In genomic region chr16:4892356-4893102, GRCh38 we compare ENCODE assay signal across 17 cellular contexts. TPM values are rescaled to one million over a fixed set of nuclear protein-coding genes. Genes with fewer than 3 reads are reported as not detected.
DNase-seq lines count a peak whose midpoint lies in the region; ATAC-seq and TF ChIP-seq lines count a peak whose summit lies in the region.
"Had no signal": no experiment of that assay in that cellular context is flagged by ENCODE, and none has a peak within 500 bp of the region (broad histone marks: within the 10 kb centered on the region; RNA-seq: fewer than 3 reads in every experiment).

No MANE protein-coding gene starts in this region.

- TF ChIP-seq POLR2A in erythroblast (IDR thresholded peaks at IDR 0.05; ENCODE audit: low read length), result no peak

- H4K20me1 ChIP-seq in OCI-LY7 (ENCODE audit: insufficient read depth, low read length), result no peaks in the 10 kb centered on the region

- H3K27me3 Mint-ChIP-seq in HFFc6 (ENCODE audit: insufficient read depth), result no peaks in the 10 kb centered on the region; the same call in none of the 2 replicates

- TF ChIP-seq CTCF in AG10803 (conservative IDR thresholded peaks at IDR 0.05; ENCODE audit: low read length) (no peak), HFFc6 (IDR thresholded peaks at IDR 0.05) (no peak), lung (IDR thresholded peaks at IDR 0.05; ENCODE audit: control extremely low read depth, extremely low read depth) (no peak), OCI-LY7 (conservative IDR thresholded peaks at IDR 0.05; ENCODE audit: low read length) (no peak)

- no peak overlapping the region for H3K4me3 Mint-ChIP-seq in HFFc6
- H3K4me3 Mint-ChIP-seq: activated T-helper 1 cell treated with anti-CD3 and anti-CD28 coated beads, Interleukin-12 subunit alpha, Interleukin-12 subunit beta, Interleukin-2, Interleukin-4 antibody, amounts not matched to agents 30 ng/mL and 10 ng/mL and 1 ng/mL, durations not matched to agents 14 hours and 24 hours and 36 hours; stimulated activated effector memory CD8-positive, alpha-beta T cell treated with anti-CD3 and anti-CD28 coated beads, Interleukin-12 subunit alpha, Interleukin-12 subunit beta, amount 100 ng/mL, for 72 hours; T-helper 1 cell treated with Interleukin-12 subunit alpha and Interleukin-12 subunit beta and Interleukin-4 antibody, amounts not matched to agents 30 μg/mL and 1 μg/mL, for 36 hours had no signal

- H3K4me3 ChIP-seq in AG10803 (ENCODE audit: low read length), result no peak overlapping the region
- H3K4me3 ChIP-seq in lung, result no peak overlapping the region
- no peak overlapping the region for H3K4me3 ChIP-seq in OCI-LY7 (ENCODE audit: low read depth, low read length, poor library complexity, severe bottlenecking)
- H3K4me3 ChIP-seq: BLaER1 treated with 17β-estradiol and CSF1 and Interleukin-3, amounts not matched to agents 10 nM and 100 nM had no signal

- no peak overlapping the region for H2AFZ ChIP-seq in OCI-LY7 (ENCODE audit: low read length)
- H2AFZ ChIP-seq: parathyroid adenoma had no signal

- intact Hi-C loops in OCI-LY7 (cut with micrococcal nuclease; ENCODE audit: unreplicated experiment), result no loop called here

- 50 to 51% methylated on average over 23 of the region's 23 CpGs for WGBS in lung, 2 donors

- peaks cover 0 to 2% of the 10 kb centered on the region in 2 donors for H3K9me3 ChIP-seq in lung (ENCODE audit: control insufficient read depth in 2 of 2, insufficient read depth in 1 of 2, low read length in 1 of 2)
- H3K9me3 ChIP-seq in OCI-LY7 (ENCODE audit: low read length), result no peaks in the 10 kb centered on the region
- H3K9me3 ChIP-seq: BLaER1 treated with 17β-estradiol and CSF1 and Interleukin-3, amounts not matched to agents 10 nM and 100 nM had no signal

- peaks cover 0 to 51% of the 10 kb centered on the region in 2 donors for H3K36me3 ChIP-seq in lung (ENCODE audit: control insufficient read depth in 2 of 2, insufficient read depth in 2 of 2, low read length in 2 of 2)
- no peaks in the 10 kb centered on the region for H3K36me3 ChIP-seq in OCI-LY7 (ENCODE audit: insufficient read depth, low read length)
- H3K36me3 ChIP-seq: brain microvascular endothelial cell had no signal

- CTCF ChIA-PET in OCI-LY7 (lab: Charles Lee; ENCODE audit: unreplicated experiment), result no interaction called here

- H3K4me1 ChIP-seq in lung (ENCODE audit: control insufficient read depth in 2 of 2, insufficient read depth in 2 of 2, low read length in 2 of 2) (no peaks in the 10 kb centered on the region), OCI-LY7 (ENCODE audit: insufficient read depth, low read length, poor library complexity, severe bottlenecking) (no peaks in the 10 kb centered on the region)
- H3K4me1 ChIP-seq: parathyroid adenoma had no signal

- ATAC-seq in lung (ENCODE audit: insufficient read depth, low FRiP score), result no peak
- ATAC-seq: stimulated activated effector memory CD8-positive, alpha-beta T cell treated with anti-CD3 and anti-CD28 coated beads, Interleukin-12 subunit alpha, Interleukin-12 subunit beta, amount 100 ng/mL, for 72 hours had no signal

- H3K36me3 Mint-ChIP-seq in HFFc6 (ENCODE audit: low read depth), result no peaks in the 10 kb centered on the region

- H3K4me2 ChIP-seq in OCI-LY7 (ENCODE audit: low read length), result no peak overlapping the region
- H3K4me2 ChIP-seq: BLaER1 treated with 17β-estradiol and CSF1 and Interleukin-3, amounts not matched to agents 10 nM and 100 nM had no signal

- H3K9me2 ChIP-seq in OCI-LY7 (ENCODE audit: insufficient read depth, low read length), result no peaks in the 10 kb centered on the region

- no peaks in the 10 kb centered on the region for H3K27me3 ChIP-seq in lung (ENCODE audit: control insufficient read depth, insufficient read depth)
- H3K27me3 ChIP-seq: BLaER1 treated with 17β-estradiol and CSF1 and Interleukin-3, amounts not matched to agents 10 nM and 100 nM; brain microvascular endothelial cell had no signal

- DNase-seq in AG10803 (ENCODE audit: low read depth) (peak; percentile 23), HFFc6 (peak; percentile 21), erythroblast (lab: John Stamatoyannopoulos, UW) (peak; percentile 21 to 24), lung (ENCODE audit: low spot score) (no peak), germinal center (ENCODE audit: low spot score) (no peak), OCI-LY7 (ENCODE audit: low spot score) (no peak), SKM-1 treated with dmso at 0.1 percent for 144 hours (lab: John Stamatoyannopoulos, UW; ENCODE audit: unreplicated experiment) (no peak)
- DNase-seq in effector CD4-positive, alpha-beta T cell, result no peak
- DNase-seq: activated CD4-positive, alpha-beta T cell treated with anti-CD3 and anti-CD28 coated beads, Interleukin-2, amount 50 U/mL, for 4 hours; brain microvascular endothelial cell; GF-D8; OCI-M1 had no signal

- H3K27ac ChIP-seq in lung (ENCODE audit: low read depth in 1 of 2, low read length in 1 of 2) (peak overlapping the region; percentile 5 to 27), OCI-LY7 (ENCODE audit: low read depth, low read length, poor library complexity, severe bottlenecking) (no peak overlapping the region)
- H3K27ac ChIP-seq: BLaER1 treated with 17β-estradiol and CSF1 and Interleukin-3, amounts not matched to agents 10 nM and 100 nM; brain microvascular endothelial cell; parathyroid adenoma had no signal

- H3K4me1 Mint-ChIP-seq in HFFc6 (ENCODE audit: low read depth), result peaks cover 7% of the 10 kb centered on the region; the same call in 1 of the 2 replicates
- H3K4me1 Mint-ChIP-seq: stimulated activated effector memory CD8-positive, alpha-beta T cell treated with anti-CD3 and anti-CD28 coated beads, Interleukin-12 subunit alpha, Interleukin-12 subunit beta, amount 100 ng/mL, for 72 hours had no signal

- POLR2A ChIA-PET in OCI-LY7 (lab: Charles Lee), result no interaction called here

- BruUV-seq in OCI-LY7 (replicated peaks; lab: Mats Ljungman, UMichigan), result no TSS peak

- H3K79me2 ChIP-seq in OCI-LY7 (ENCODE audit: insufficient read depth, low read depth, low read length), result no peaks in the 10 kb centered on the region
- H3K79me2 ChIP-seq: parathyroid adenoma had no signal

- H3K27ac Mint-ChIP-seq in HFFc6, result no peak overlapping the region
- H3K27ac Mint-ChIP-seq: activated T-helper 1 cell treated with anti-CD3 and anti-CD28 coated beads, Interleukin-12 subunit alpha, Interleukin-12 subunit beta, Interleukin-2, Interleukin-4 antibody, amounts not matched to agents 30 ng/mL and 10 ng/mL and 1 ng/mL, durations not matched to agents 14 hours and 24 hours and 36 hours; stimulated activated effector memory CD8-positive, alpha-beta T cell treated with anti-CD3 and anti-CD28 coated beads, Interleukin-12 subunit alpha, Interleukin-12 subunit beta, amount 100 ng/mL, for 72 hours; T-helper 1 cell treated with Interleukin-12 subunit alpha and Interleukin-12 subunit beta and Interleukin-4 antibody, amounts not matched to agents 30 μg/mL and 1 μg/mL, for 36 hours had no signal

- peaks cover 2% of the 10 kb centered on the region; the same call in 1 of the 2 replicates for H3K9me3 Mint-ChIP-seq in HFFc6
- H3K9me3 Mint-ChIP-seq: activated T-helper 1 cell treated with anti-CD3 and anti-CD28 coated beads, Interleukin-12 subunit alpha, Interleukin-12 subunit beta, Interleukin-2, Interleukin-4 antibody, amounts not matched to agents 30 ng/mL and 10 ng/mL and 1 ng/mL, durations not matched to agents 14 hours and 24 hours and 36 hours; stimulated activated effector memory CD8-positive, alpha-beta T cell treated with anti-CD3 and anti-CD28 coated beads, Interleukin-12 subunit alpha, Interleukin-12 subunit beta, amount 100 ng/mL, for 72 hours; T-helper 1 cell treated with Interleukin-12 subunit alpha and Interleukin-12 subunit beta and Interleukin-4 antibody, amounts not matched to agents 30 μg/mL and 1 μg/mL, for 36 hours had no signal

RNA-seq across cellular contexts. Expression of gene PPL, which starts 44.4 kb away (rescaled TPM):
- total RNA-seq in HFFc6 (2021; fragmentation: NEBNext Ultra II Directional; extraction: Animal tissue kit (Norgen Biotek cat#: 25700)), result under 1 TPM in 3 of 6 experiments, not detected in 3; 0.02 to 0.06 (median 0.05) TPM
- total RNA-seq in lung (10 to 100 TPM; 78.5 to 89.0 TPM), OCI-LY7 (2022) (not detected in 2 replicates)
- polyA plus RNA-seq in lung, result 10 to 100 TPM; 19.9 to 27.0 TPM
- total RNA-seq in OCI-LY7 (2014; rRNA removed; shearing (Covaris generic)), result not detected in 2 replicates
- total RNA-seq: activated T-helper 1 cell treated with anti-CD3 and anti-CD28 coated beads, Interleukin-12 subunit alpha, Interleukin-12 subunit beta, Interleukin-2, Interleukin-4 antibody, amounts not matched to agents 30 ng/mL and 10 ng/mL and 1 ng/mL, durations not matched to agents 14 hours and 24 hours and 36 hours had no signal

RNA-seq across cellular contexts. Expression of gene UBN1, which starts 45.2 kb away (rescaled TPM):
- total RNA-seq in HFFc6 (2021; fragmentation: NEBNext Ultra II Directional; extraction: Animal tissue kit (Norgen Biotek cat#: 25700)), result 10 to 100 TPM; 21.3 to 24.8 (median 22.0) TPM
- total RNA-seq in lung (10 to 100 TPM; 23.4 to 37.8 TPM), OCI-LY7 (2022) (53.0 and 53.3 TPM in 2 replicates)
- 10 to 100 TPM; 13.3 to 16.4 TPM for polyA plus RNA-seq in lung
- 35.8 and 37.2 TPM in 2 replicates for total RNA-seq in OCI-LY7 (2014; rRNA removed; shearing (Covaris generic))

RNA-seq across cellular contexts. Expression of gene GLYR1, which starts 45.4 kb away (rescaled TPM):
- total RNA-seq in HFFc6 (2021; fragmentation: NEBNext Ultra II Directional; extraction: Animal tissue kit (Norgen Biotek cat#: 25700)), result 10 to 100 TPM; 77.6 to 89.4 (median 81.8) TPM
- total RNA-seq in lung (10 to 100 TPM; 85.4 to 88.1 TPM), OCI-LY7 (2022) (95.6 and 113 TPM in 2 replicates)
- polyA plus RNA-seq in lung, result 10 to 100 TPM; 36.2 to 55.0 TPM
- 48.4 and 54.4 TPM in 2 replicates for total RNA-seq in OCI-LY7 (2014; rRNA removed; shearing (Covaris generic))

Comparison
In these comparisons a context has a peak if more than half of its experiments do, and no peak if none do; other contexts are left out.
1. DNase-seq: peak in AG10803 (single experiment), HFFc6 (single experiment) and erythroblast (2 of 2); none in lung (single experiment), germinal center (single experiment), effector CD4-positive, alpha-beta T cell (single experiment), OCI-LY7 (single experiment) and SKM-1 treated with dmso at 0.1 percent for 144 hours (single experiment).
2. RNA of gene PPL, which starts 44.4 kb away (total RNA-seq): 78.5 to 89.0 TPM in lung; not detected in OCI-LY7 and 0.02 to 0.06 TPM in HFFc6; every median in the first group is over 10 times any median in the second.